ENCODE assay signal across 26 cellular contexts in the genomic region with DNA sequence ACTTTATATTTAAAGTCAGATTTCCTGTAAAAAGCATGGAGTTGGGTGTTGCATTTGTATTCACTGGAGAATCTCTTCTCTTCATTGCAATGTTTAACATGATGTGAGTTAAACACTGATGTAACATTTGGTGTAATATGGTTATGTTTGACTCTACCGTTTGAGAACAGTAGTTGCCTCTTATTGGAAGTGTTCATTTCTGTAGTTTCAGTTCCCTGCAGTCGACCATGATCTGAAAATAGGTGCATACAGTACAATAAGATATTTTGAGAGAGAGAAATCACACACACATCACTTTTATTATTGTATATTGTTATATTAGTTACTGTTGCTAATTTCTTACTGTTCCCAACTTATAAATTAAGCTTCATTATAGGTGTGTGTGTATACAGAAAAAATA.
DNase-seq lines count a peak whose midpoint lies in the region; ATAC-seq, FAIRE-seq and TF ChIP-seq lines count a peak whose summit lies in the region.
"Had no signal": no experiment of that assay in that cellular context is flagged by ENCODE, and none has a peak within 500 bp of the region (broad histone marks: within the 10 kb centered on the region; RNA-seq: fewer than 3 reads in every experiment).

No MANE protein-coding gene starts in this region.

- FAIRE-seq in GM12891 (lab: Jason Lieb, UNC) (peak; percentile 62), HTR-8/SVneo (lab: Jason Lieb, UNC) (no peak)

- no peak for TF ChIP-seq POLR2A in GM12891 (IDR thresholded peaks at IDR 0.05; ENCODE audit: low read depth, low read length)

- DNase-seq in GM12891 (ENCODE audit: insufficient read length, low spot score) (no peak), NCI-H526 (lab: John Stamatoyannopoulos, UW) (no peak), T-helper 1 cell (no peak), HTR-8/SVneo (ENCODE audit: insufficient read length, low spot score) (no peak)
- no peak for DNase-seq in activated CD4-positive, alpha-beta T cell treated with anti-CD3 and anti-CD28 coated beads, Interleukin-2, amount 50 U/mL, for 48 hours
- DNase-seq: Caco-2; CD8-positive, alpha-beta T cell; DMS 273 treated with DMSO at 0.1 percent for 48 hours; DMS79 treated with DMSO at 0.1 percent for 48 hours; GF-D8; GM23248; HFFc6; KBM-7; MG63; NCI-H1105 treated with DMSO at 0.1 percent for 48 hours; NCI-H146; NCI-H1930; NCI-H2107; NCI-H446; NCI-H524 treated with DMSO at 0.1 percent for 48 hours; RPMI8226; SHP77; T-cell had no signal

- ATAC-seq in GM18858 (IDR thresholded peaks at IDR 0.05; ENCODE audit: unreplicated experiment) (peak; percentile 53), HG02759 (IDR thresholded peaks at IDR 0.05; ENCODE audit: unreplicated experiment) (peak; percentile 73), HG03159 (IDR thresholded peaks at IDR 0.05; ENCODE audit: unreplicated experiment) (peak; percentile 81)
- ATAC-seq: CD8-positive, alpha-beta T cell; T-cell had no signal

TF ChIP-seq in GM12891, 5 proteins besides CTCF, POLR2A, EP300 and RAD21:
- no peak for TF ChIP-seq POLR2AphosphoS5 (IDR thresholded peaks at IDR 0.05; ENCODE audit: low read depth, low read length)
- peak; percentile 86 for TF ChIP-seq SPI1 (IDR thresholded peaks at IDR 0.05; ENCODE audit: low read depth, low read length)
- TF ChIP-seq TAF1 (IDR thresholded peaks at IDR 0.05; ENCODE audit: low read depth, low read length): no peak
- TF ChIP-seq PAX5 (IDR thresholded peaks at IDR 0.05; ENCODE audit: insufficient read depth, low read length, severe bottlenecking): no peak
- no peak for TF ChIP-seq POU2F2 (IDR thresholded peaks at IDR 0.05; ENCODE audit: low read depth, low read length)
TF ChIP-seq in GM12891: peak in this region for 1.
